Comparison of ENCODE assay signal across 16 cellular contexts in the genomic region with DNA sequence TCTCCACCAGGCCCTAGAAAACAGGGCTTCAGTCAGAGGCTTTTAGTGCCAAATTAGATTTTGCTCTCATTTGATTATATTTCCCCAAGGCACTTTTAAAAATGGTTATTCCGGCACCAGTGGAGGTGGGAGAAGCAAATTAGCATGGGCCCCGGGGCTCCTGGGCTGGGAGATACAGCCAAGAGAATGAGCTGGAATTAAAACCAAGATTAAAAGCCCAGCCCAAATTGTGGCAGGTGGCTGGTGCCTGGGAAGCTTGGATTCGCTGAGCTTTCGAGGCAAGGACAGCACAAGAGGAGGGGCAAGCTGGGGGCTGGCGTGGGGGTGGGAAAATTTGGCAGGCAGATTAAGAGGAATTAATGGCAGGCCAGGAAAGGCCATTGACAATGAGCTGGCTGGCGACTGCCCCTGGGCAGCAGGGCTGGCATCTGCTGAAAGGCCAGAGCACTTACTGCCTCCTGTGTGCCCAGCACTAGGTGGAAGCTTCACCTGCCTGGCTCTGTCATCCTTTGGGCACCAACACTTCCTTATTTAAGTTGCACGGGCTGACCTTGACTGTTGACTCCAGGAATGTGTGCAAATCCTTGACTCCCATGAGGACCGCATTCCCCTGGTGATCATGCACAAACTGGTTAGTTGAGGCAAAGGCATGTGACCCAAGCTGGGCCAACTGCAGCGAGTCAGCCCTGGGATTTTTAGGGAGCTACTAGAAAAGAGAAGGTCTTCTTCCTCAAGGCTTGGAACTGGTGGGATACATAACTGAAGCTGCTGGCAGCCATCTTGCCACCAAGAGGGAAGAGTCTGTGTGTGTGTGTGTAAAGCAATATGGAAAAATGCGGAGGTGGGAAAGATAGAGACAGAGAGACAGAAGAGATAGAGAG.
"Had no signal": no experiment of that assay in that cellular context is flagged by ENCODE, and none has a peak within 500 bp of the region (broad histone marks: within the 10 kb centered on the region; RNA-seq: fewer than 3 reads in every experiment).

No MANE protein-coding gene starts in this region.

- H2AFZ ChIP-seq: hepatocyte, parathyroid adenoma had no signal

- H3K4me1 ChIP-seq: parathyroid adenoma had no signal

- H3K9ac ChIP-seq: parathyroid adenoma had no signal

- H3K27me3 ChIP-seq: brain microvascular endothelial cell, hepatocyte, tibial nerve had no signal

- H3K36me3 ChIP-seq: brain microvascular endothelial cell, tibial nerve had no signal

- H3K9me3 ChIP-seq: tibial nerve had no signal

- ATAC-seq: activated CD8-positive, alpha-beta memory T cell treated with anti-CD3 and anti-CD28 coated beads, Interleukin-2, amount 10 ng/mL, durations not matched to agents 7 days and 5 days; left ventricle myocardium superior had no signal

- DNase-seq: activated CD4-positive, alpha-beta T cell treated with anti-CD3 and anti-CD28 coated beads for 1 hour; activated CD4-positive, alpha-beta T cell treated with anti-CD3 and anti-CD28 coated beads, Interleukin-2, amount 50 U/mL, for 48 hours; activated CD8-positive, alpha-beta memory T cell treated with anti-CD3 and anti-CD28 coated beads, Interleukin-2, amount 10 ng/mL, durations not matched to agents 7 days and 5 days; activated effector memory CD4-positive, alpha-beta T cell treated with anti-CD3 and anti-CD28 coated beads, Interleukin-2, amount 50 U/mL, for 16 hours; activated T-cell treated with anti-CD3 and anti-CD28 coated beads, Interleukin-2, amount 50 U/mL, for 24 hours; brain microvascular endothelial cell; cerebellar nuclear complex; dermis blood vessel endothelial cell; erythroblast; left ventricle myocardium superior; mesendoderm; T-helper 9 cell had no signal

- H3K4me2 ChIP-seq: hepatocyte had no signal

- H3K27ac ChIP-seq: brain microvascular endothelial cell, hepatocyte, parathyroid adenoma, tibial nerve had no signal

- H3K79me2 ChIP-seq: hepatocyte, parathyroid adenoma had no signal

- H3K4me3 ChIP-seq: hepatocyte, skin epidermis, tibial nerve had no signal
